Comparison of ENCODE assay signal across 1 cellular context in the genomic region with DNA sequence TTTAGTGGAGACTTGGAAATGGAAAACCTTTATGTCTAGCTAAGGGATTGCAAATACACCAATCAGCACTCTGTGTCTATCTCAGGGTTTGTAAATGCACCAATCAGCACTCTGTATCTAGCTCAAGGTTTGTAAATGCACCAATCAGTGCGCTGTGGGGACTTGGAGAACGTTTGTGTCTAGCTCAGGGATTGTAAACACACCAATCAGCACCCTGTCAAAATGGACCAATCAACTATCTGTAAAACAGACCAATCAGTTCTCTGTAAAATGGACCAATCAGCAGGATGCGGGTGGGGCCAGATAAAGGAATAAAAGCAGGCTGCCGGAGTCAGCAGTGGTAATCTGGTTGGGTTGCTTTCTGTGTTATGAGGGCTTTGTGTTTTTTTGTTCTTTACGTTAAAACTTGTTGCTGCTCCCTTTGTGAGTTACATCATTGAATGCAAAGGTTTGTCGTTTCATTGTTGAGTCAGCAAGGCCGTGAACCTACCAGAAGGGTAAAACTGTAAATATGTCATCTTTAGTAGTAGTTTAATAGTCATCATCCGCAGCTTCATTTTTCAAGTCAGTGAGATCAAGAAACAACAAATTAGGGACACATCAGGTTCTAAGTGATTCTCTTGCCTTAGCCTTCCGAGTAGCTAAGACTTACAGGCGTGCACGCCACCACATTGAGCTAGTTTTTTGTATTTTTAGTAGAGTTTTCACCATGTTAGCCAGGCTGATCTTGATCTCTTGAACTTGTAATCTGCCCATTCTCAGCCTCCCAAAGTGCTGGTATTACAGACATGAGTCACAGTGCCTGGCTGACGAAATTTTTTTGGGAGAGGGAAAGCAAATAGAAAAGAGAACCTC.
TF ChIP-seq lines count a peak whose summit lies in the region.

No MANE protein-coding gene starts in this region.

TF ChIP-seq in HEK293, 187 proteins besides CTCF, POLR2A, EP300 and RAD21 (continued from another document):
- TF ChIP-seq ZNF518A (tag by site-specific recombination; conservative IDR thresholded peaks at IDR 0.05; ENCODE audit: low read depth) (no peak), SCRT2 (tag by site-specific recombination; IDR thresholded peaks at IDR 0.05) (peak; percentile 61; the same call in 1 of the 2 replicates)
